Comparison of ENCODE assay signal across 1 cellular context in genomic region chr2:151619337-151619989, GRCh38.
TF ChIP-seq lines count a peak whose summit lies in the region.

No MANE protein-coding gene starts in this region.

TF ChIP-seq in K562, 482 proteins besides CTCF, POLR2A, EP300 and RAD21 (continued from another document):
- TF ChIP-seq ATF3 (IDR thresholded peaks at IDR 0.05) (peak; percentile 97), ATF3 (CRISPR knock-in tag; conservative IDR thresholded peaks at IDR 0.05) (no peak), E2F8 (IDR thresholded peaks at IDR 0.05; ENCODE audit: low read depth, partially characterized antibody) (no peak), CTBP1 (IDR thresholded peaks at IDR 0.05; ENCODE audit: borderline replicate concordance) (peak; percentile 82), ZNF311 (CRISPR knock-in tag; IDR thresholded peaks at IDR 0.05) (no peak), MEIS2 (IDR thresholded peaks at IDR 0.05; ENCODE audit: partially characterized antibody) (peak; percentile 37), ETS1 (conservative IDR thresholded peaks at IDR 0.05; ENCODE audit: control insufficient read depth, low read depth, low read length) (no peak), NR2C1 (IDR thresholded peaks at IDR 0.05) (peak; percentile 58; the same call in 1 of the 2 replicates), NR2C1 (tag; IDR thresholded peaks at IDR 0.05) (peak; percentile 83), CREB1 (IDR thresholded peaks at IDR 0.05) (peak; percentile 92), CREB1 (CRISPR knock-in tag; IDR thresholded peaks at IDR 0.05) (peak; percentile 91), HMGXB4 (CRISPR knock-in tag; IDR thresholded peaks at IDR 0.05) (no peak), ZBTB40 (IDR thresholded peaks at IDR 0.05) (0 out of 2 replicates have a peak, but pooled peaks have one; percentile 4), ZBTB40 (CRISPR knock-in tag; IDR thresholded peaks at IDR 0.05) (no peak), TEAD4 (IDR thresholded peaks at IDR 0.05; ENCODE audit: low read length) (peak; percentile 54; the same call in 1 of the 2 replicates), TEAD4 (CRISPR knock-in tag; IDR thresholded peaks at IDR 0.05; ENCODE audit: borderline replicate concordance) (no peak), ARID3A (IDR thresholded peaks at IDR 0.05; ENCODE audit: borderline replicate concordance, low read depth, low read length) (peak; percentile 21; the same call in 1 of the 2 replicates), DPF2 (IDR thresholded peaks at IDR 0.05) (peak; percentile 37; the same call in 1 of the 2 replicates), MYC (IDR thresholded peaks at IDR 0.05; ENCODE audit: low read depth, low read length) (no peak), MYC (CRISPR knock-in tag; IDR thresholded peaks at IDR 0.05; ENCODE audit: borderline replicate concordance, low read depth) (no peak), KHSRP (IDR thresholded peaks at IDR 0.05) (peak; percentile 46; the same call in 1 of the 2 replicates), ATF4 (CRISPR knock-in tag; IDR thresholded peaks at IDR 0.05) (no peak), TARDBP (IDR thresholded peaks at IDR 0.05) (peak; percentile 86; the same call in 1 of the 2 replicates), ZBED1 (IDR thresholded peaks at IDR 0.05) (no peak), CTCFL (IDR thresholded peaks at IDR 0.05; ENCODE audit: borderline replicate concordance, insufficient read depth, low read depth, low read length, poor library complexity, severe bottlenecking) (no peak), SP1 (CRISPR knock-in tag; IDR thresholded peaks at IDR 0.05) (peak; percentile 39; the same call in 1 of the 2 replicates), MAZ (CRISPR knock-in tag; conservative IDR thresholded peaks at IDR 0.05 in 1 of 2, IDR thresholded peaks at IDR 0.05 in 1 of 2) (peak in 1 of 2 experiments; percentile 30; a peak in 1 of 4 replicates), JUND (IDR thresholded peaks at IDR 0.05; ENCODE audit: borderline replicate concordance, low read depth, low read length) (peak; percentile 92), JUND (tag; IDR thresholded peaks at IDR 0.05; ENCODE audit: borderline replicate concordance, low read depth, low read length) (peak; percentile 93), NCOA1 (IDR thresholded peaks at IDR 0.05; ENCODE audit: low read depth) (peak; percentile 74), BHLHE40 (IDR thresholded peaks at IDR 0.05; ENCODE audit: low read length) (0 out of 2 replicates have a peak, but pooled peaks have one; percentile 16), GABPA (tag; conservative IDR thresholded peaks at IDR 0.05; ENCODE audit: low read depth) (0 out of 2 replicates have a peak, but pooled peaks have one; percentile 23), MLX (CRISPR knock-in tag; conservative IDR thresholded peaks at IDR 0.05) (no peak)
